In the genomic region with DNA sequence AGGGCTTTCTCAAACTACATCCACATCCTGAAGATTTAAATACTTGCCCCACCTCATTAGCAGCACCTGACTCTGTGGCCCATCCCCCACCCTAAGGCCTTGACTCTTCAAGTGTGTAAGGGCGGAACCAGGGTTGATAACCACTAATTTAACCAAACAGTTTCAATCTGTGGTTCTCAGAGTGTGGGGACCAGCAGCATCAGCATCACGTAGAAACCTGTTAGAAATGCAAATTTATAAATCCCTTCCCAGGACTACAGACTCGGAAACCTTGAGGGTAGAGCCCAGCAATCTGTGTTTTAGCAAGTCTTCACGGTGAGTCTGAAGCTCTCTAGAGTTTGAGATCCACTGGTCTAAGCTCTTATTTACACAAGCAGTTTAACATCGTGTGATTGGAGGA, we compare ENCODE assay signal across 11 cellular contexts. TPM values are rescaled to one million over a fixed set of nuclear protein-coding genes. Genes with fewer than 3 reads are reported as not detected.
DNase-seq lines count a peak whose midpoint lies in the region; ATAC-seq, FAIRE-seq and TF ChIP-seq lines count a peak whose summit lies in the region.
"Had no signal": no experiment of that assay in that cellular context is flagged by ENCODE, and none has a peak within 500 bp of the region (broad histone marks: within the 10 kb centered on the region; RNA-seq: fewer than 3 reads in every experiment).

No MANE protein-coding gene starts in this region.

- H3K4me3 ChIP-seq in DND-41 (ENCODE audit: low read depth in 1 of 2, low read length in 2 of 2) (no peak overlapping the region), right atrium auricular region (no peak overlapping the region)

- H3K4me1 ChIP-seq in DND-41 (ENCODE audit: insufficient read depth, low read length): no peaks in the 10 kb centered on the region
- peaks cover 0 to 6% of the 10 kb centered on the region in 2 donors for H3K4me1 ChIP-seq in right atrium auricular region

- H3K4me2 ChIP-seq in DND-41 (ENCODE audit: insufficient read depth, low read length): no peak overlapping the region

- no peak overlapping the region for H2AFZ ChIP-seq in DND-41 (ENCODE audit: low read depth, low read length)

- TF ChIP-seq CTCF in DND-41 (IDR thresholded peaks at IDR 0.05; ENCODE audit: borderline replicate concordance, extremely low read depth, low read length, poor library complexity, severe bottlenecking): no peak
- no peak for TF ChIP-seq CTCF in right atrium auricular region (IDR thresholded peaks at IDR 0.05)
- no peak for TF ChIP-seq CTCF in D721Med (IDR thresholded peaks at IDR 0.05; ENCODE audit: insufficient read depth, missing control alignments)

- peaks cover 21% of the 10 kb centered on the region; the same call in 1 of the 2 replicates for H4K20me1 ChIP-seq in DND-41 (ENCODE audit: insufficient read depth, low read length)

- DNase-seq in DND-41 (peak; percentile 24), RPMI8226 (peak; percentile 42), head of caudate nucleus (no peak), right atrium auricular region (ENCODE audit: low spot score) (no peak), hepatic stellate cell (ENCODE audit: low spot score) (no peak), D721Med (ENCODE audit: insufficient read length, low spot score) (no peak)
- DNase-seq: activated CD8-positive, alpha-beta memory T cell treated with anti-CD3 and anti-CD28 coated beads for 24 hours had no signal

- peak; percentile 42; the same call in 1 of the 3 replicates for ATAC-seq in DND-41 (ENCODE audit: insufficient read depth, low read depth)
- ATAC-seq in GM19438 (IDR thresholded peaks at IDR 0.05; ENCODE audit: low read depth, unreplicated experiment): peak; percentile 93
- ATAC-seq in HG02981 (IDR thresholded peaks at IDR 0.05; ENCODE audit: unreplicated experiment): peak; percentile 71
- ATAC-seq: stimulated activated effector memory CD8-positive, alpha-beta T cell treated with anti-CD3 and anti-CD28 coated beads, Interleukin-12 subunit alpha, Interleukin-12 subunit beta, amount 100 ng/mL, for 72 hours had no signal

- H3K36me3 ChIP-seq in DND-41 (ENCODE audit: insufficient read depth, low read length) (peaks cover 6% of the 10 kb centered on the region; the same call in 1 of the 2 replicates), right atrium auricular region (no peaks in the 10 kb centered on the region)

- peaks cover 92% of the 10 kb centered on the region for H3K79me2 ChIP-seq in DND-41 (ENCODE audit: insufficient read depth, low read length)

- no peak overlapping the region for H3K27ac ChIP-seq in DND-41 (ENCODE audit: low read length)
- no peak overlapping the region for H3K27ac ChIP-seq in right atrium auricular region
- H3K27ac ChIP-seq: C4-2B had no signal

- no peak overlapping the region for H3K9ac ChIP-seq in DND-41 (ENCODE audit: low read depth, low read length)

- intact Hi-C loops in head of caudate nucleus (cut with DNase I): no loop called here

- FAIRE-seq in D721Med (lab: Jason Lieb, UNC): no peak

- H3K9me3 ChIP-seq in DND-41 (ENCODE audit: insufficient read depth, low read length, severe bottlenecking) (no peaks in the 10 kb centered on the region), right atrium auricular region (no peaks in the 10 kb centered on the region)

- H3K27me3 ChIP-seq in DND-41 (ENCODE audit: insufficient read depth, low read length, poor library complexity) (no peaks in the 10 kb centered on the region), right atrium auricular region (no peaks in the 10 kb centered on the region)

RNA-seq across cellular contexts. Expression of gene GNB4, which starts 12.4 kb away (rescaled TPM):
- total RNA-seq in right atrium auricular region: 10 to 100 TPM; 11.7 to 36.0 TPM

Comparison
In these comparisons a context has a peak if more than half of its experiments do, and no peak if none do; other contexts are left out.
1. ATAC-seq: peak in every context shown above with its lines; median percentile 93 in GM19438; 71 in HG02981; 42 in DND-41.
2. DNase-seq: peak in DND-41 (single experiment) and RPMI8226 (single experiment); none in head of caudate nucleus (0 of 42), right atrium auricular region (single experiment), hepatic stellate cell (single experiment) and D721Med (single experiment).